14 cellular contexts compared by ENCODE assay signal in genomic region chr21:43315244-43316137, GRCh38.
DNase-seq lines count a peak whose midpoint lies in the region; TF ChIP-seq lines count a peak whose summit lies in the region.
"Had no signal": no experiment of that assay in that cellular context is flagged by ENCODE, and none has a peak within 500 bp of the region (broad histone marks: within the 10 kb centered on the region; RNA-seq: fewer than 3 reads in every experiment).

No MANE protein-coding gene starts in this region.

- in situ Hi-C loops in brain microvascular endothelial cell (cut with HindIII; ENCODE audit: low pct_ligation_motif_present, low sequenced_read_pairs): no loop called here

- H3K4me2 ChIP-seq in osteoblast (ENCODE audit: insufficient read depth, low read length): no peak overlapping the region

- no peaks in the 10 kb centered on the region for H4K20me1 ChIP-seq in osteoblast (ENCODE audit: insufficient read depth, low read length)

- no peak overlapping the region for H3K27ac ChIP-seq in HEK293 (ENCODE audit: extremely low read depth, low read depth, low read length)
- H3K27ac ChIP-seq in brain microvascular endothelial cell: no peak overlapping the region
- no peak overlapping the region for H3K27ac ChIP-seq in osteoblast (ENCODE audit: low read depth, low read length)
- H3K27ac ChIP-seq in thyroid gland: no peak overlapping the region
- no peak overlapping the region for H3K27ac ChIP-seq in prostate gland
- H3K27ac ChIP-seq in dorsolateral prefrontal cortex: no peak overlapping the region
- H3K27ac ChIP-seq: C4-2B, ovary had no signal

- H3K4me1 ChIP-seq in HEK293 (ENCODE audit: control insufficient read depth, insufficient read depth, low read length) (no peaks in the 10 kb centered on the region; the same call in 1 of the 2 replicates), osteoblast (ENCODE audit: insufficient read depth, low read length) (peaks cover 13% of the 10 kb centered on the region), thyroid gland (no peaks in the 10 kb centered on the region), prostate gland (replicated peaks) (no peaks in the 10 kb centered on the region)

- POLR2A ChIA-PET in HEK293 (lab: Yijun Ruan, JAX): no interaction called here

- 65 to 76% methylated on average over 20 to 25 of the region's 27 CpGs for WGBS in thyroid gland, 2 donors
- WGBS in prostate gland: 82% methylated on average over 27 of the region's 27 CpGs

- H3K9me3 ChIP-seq in HEK293 (ENCODE audit: control insufficient read depth, insufficient read depth, low read depth, low read length) (no peaks in the 10 kb centered on the region; the same call in 1 of the 2 replicates), osteoblast (ENCODE audit: low read depth, low read length) (no peaks in the 10 kb centered on the region), thyroid gland (no peaks in the 10 kb centered on the region), prostate gland (no peaks in the 10 kb centered on the region)
- H3K9me3 ChIP-seq: ovary had no signal

- H3K27me3 ChIP-seq in brain microvascular endothelial cell (replicated peaks) (no peaks in the 10 kb centered on the region), osteoblast (ENCODE audit: insufficient read depth, low read length) (no peaks in the 10 kb centered on the region), thyroid gland (no peaks in the 10 kb centered on the region), prostate gland (replicated peaks; ENCODE audit: insufficient read depth) (no peaks in the 10 kb centered on the region), dorsolateral prefrontal cortex (peaks cover 0 to 3% (median 0%) of the 10 kb centered on the region in 45 donors)
- H3K27me3 ChIP-seq: ovary had no signal

- H3K36me3 ChIP-seq in HEK293 (ENCODE audit: control insufficient read depth in 2 of 2, insufficient read depth in 1 of 2, low read length in 2 of 2): no peaks in the 10 kb centered on the region
- no peaks in the 10 kb centered on the region for H3K36me3 ChIP-seq in brain microvascular endothelial cell (replicated peaks)
- H3K36me3 ChIP-seq in osteoblast (ENCODE audit: insufficient read depth, low read length): no peaks in the 10 kb centered on the region
- no peaks in the 10 kb centered on the region for H3K36me3 ChIP-seq in thyroid gland
- H3K36me3 ChIP-seq in prostate gland: no peaks in the 10 kb centered on the region
- H3K36me3 ChIP-seq: ovary had no signal

- H2AFZ ChIP-seq in osteoblast (ENCODE audit: low read length): no peak overlapping the region

- H3K79me2 ChIP-seq in osteoblast (ENCODE audit: insufficient read depth, low read length): no peaks in the 10 kb centered on the region

- CTCF ChIA-PET in HEK293 (lab: Yijun Ruan, JAX): interaction anchor here (0.6 kb wide), 1 partner anchor 474 kb away, joined by 5 read pairs; the partner anchor contains the start of gene RRP1

- no peak overlapping the region for H3K4me3 ChIP-seq in HEK293 (ENCODE audit: low read depth, low read length)
- no peak overlapping the region for H3K4me3 ChIP-seq in brain microvascular endothelial cell (ENCODE audit: low read depth, low read length)
- no peak overlapping the region for H3K4me3 ChIP-seq in osteoblast (ENCODE audit: insufficient read depth, low read length)
- no peak overlapping the region for H3K4me3 ChIP-seq in thyroid gland (replicated peaks in 1 of 3)
- H3K4me3 ChIP-seq in prostate gland: no peak overlapping the region
- no peak overlapping the region for H3K4me3 ChIP-seq in dorsolateral prefrontal cortex
- H3K4me3 ChIP-seq: ovary had no signal

- intact Hi-C loops in thyroid gland (cut with DNase I) (no loop called here), prostate gland (cut with DNase I) (no loop called here), dorsolateral prefrontal cortex (cut with DNase I) (no loop called here)

- no peak for TF ChIP-seq CTCF in HEK293 (tag by site-specific recombination; IDR thresholded peaks at IDR 0.05)
- TF ChIP-seq CTCF in brain microvascular endothelial cell (IDR thresholded peaks at IDR 0.05; ENCODE audit: low read depth, low read length, missing control alignments): peak; percentile 34
- TF ChIP-seq CTCF in osteoblast (IDR thresholded peaks at IDR 0.05; ENCODE audit: extremely low read depth, low read depth, low read length): peak; percentile 11
- no peak for TF ChIP-seq CTCF in thyroid gland (IDR thresholded peaks at IDR 0.05)
- peak in 1 of 4 experiments; percentile 6 for TF ChIP-seq CTCF in prostate gland (IDR thresholded peaks at IDR 0.05)
- TF ChIP-seq CTCF in dorsolateral prefrontal cortex (IDR thresholded peaks at IDR 0.05 in 54 of 56, conservative IDR thresholded peaks at IDR 0.05 in 2 of 56; ENCODE audit: low read depth in 1 of 56, partially characterized antibody in 56 of 56): peak in 4 of 56 donors; percentile 7 to 11 (median 8)

- TF ChIP-seq POLR2A in thyroid gland (IDR thresholded peaks at IDR 0.05): no peak
- TF ChIP-seq POLR2A in prostate gland (IDR thresholded peaks at IDR 0.05): no peak

- DNase-seq in activated T-cell treated with anti-CD3 and anti-CD28 coated beads, Interleukin-2, amount 50 U/mL, for 1 hour: peak; percentile 30
- DNase-seq in activated T-cell treated with anti-CD3 and anti-CD28 coated beads for 4 hours (no peak), brain microvascular endothelial cell (no peak), osteoblast (ENCODE audit: insufficient read length, low spot score, missing footprints) (no peak), thyroid gland (no peak), prostate gland (ENCODE audit: low spot score) (no peak), dorsolateral prefrontal cortex (no peak)
- DNase-seq: erythroblast; NCI-H2107; RPMI8226; stimulated activated CD4-positive, alpha-beta T cell treated with anti-CD3 and anti-CD28 coated beads, Interleukin-2, amount 100 ng/mL, for 48 hours had no signal

TF ChIP-seq in HEK293, 187 proteins besides CTCF, POLR2A, EP300 and RAD21:
- TF ChIP-seq ZIC2 (tag by site-specific recombination; IDR thresholded peaks at IDR 0.05) (peak; percentile 94), ZEB2 (tag by site-specific recombination; IDR thresholded peaks at IDR 0.05) (no peak)

Comparison
In these comparisons a context has a peak if more than half of its experiments do, and no peak if none do; other contexts are left out.
1. CTCF ChIP-seq: peak in brain microvascular endothelial cell (single experiment) and osteoblast (single experiment); none in HEK293 (single experiment) and thyroid gland (0 of 6).